13 cellular contexts compared by ENCODE assay signal in genomic region chr2:66888791-66889631, GRCh38.
A peak's percentile ranks its signal among the peaks of the same experiment; 100 is the strongest.
DNase-seq lines count a peak whose midpoint lies in the region; ATAC-seq and TF ChIP-seq lines count a peak whose summit lies in the region.
"Had no signal": no experiment of that assay in that cellular context is flagged by ENCODE, and none has a peak within 500 bp of the region (broad histone marks: within the 10 kb centered on the region; RNA-seq: fewer than 3 reads in every experiment).

No MANE protein-coding gene starts in this region.

- no peaks in the 10 kb centered on the region for H3K9me3 Mint-ChIP-seq in Calu3 (ENCODE audit: low read depth, unreplicated experiment)

- no peak overlapping the region for H3K27ac Mint-ChIP-seq in Calu3 (ENCODE audit: unreplicated experiment)
- H3K27ac Mint-ChIP-seq: effector memory CD8-positive, alpha-beta T cell had no signal

- no peak overlapping the region for H3K27ac ChIP-seq in foreskin keratinocyte

- no peaks in the 10 kb centered on the region for H3K4me1 Mint-ChIP-seq in Calu3 (ENCODE audit: low read depth, unreplicated experiment)

- BruUV-seq in Calu3 (replicated peaks; lab: Mats Ljungman, UMichigan), result no TSS peak

- peak; percentile 58 for DNase-seq in ELR (ENCODE audit: low read depth)
- DNase-seq in SK-MEL-5 (ENCODE audit: low read depth, low spot score), result peak; percentile 100
- peak; percentile 71 to 85 for DNase-seq in foreskin keratinocyte
- DNase-seq in sciatic nerve (ENCODE audit: low spot score), result no peak
- DNase-seq in Calu3, result no peak
- DNase-seq in NCI-H2196 treated with DMSO at 0.1 percent for 48 hours (lab: John Stamatoyannopoulos, UW; ENCODE audit: unreplicated experiment), result no peak
- DNase-seq in activated naive CD4-positive, alpha-beta T cell (lab: John Stamatoyannopoulos, UW), result no peak
- DNase-seq: activated CD4-positive, CD25-positive, alpha-beta regulatory T cell; activated gamma-delta T cell; effector memory CD8-positive, alpha-beta T cell; NCI-H187 treated with DMSO at 0.1 percent for 48 hours had no signal

- H3K27me3 Mint-ChIP-seq in Calu3 (ENCODE audit: unreplicated experiment), result no peaks in the 10 kb centered on the region
- H3K27me3 Mint-ChIP-seq: effector memory CD8-positive, alpha-beta T cell had no signal

- H3K4me3 Mint-ChIP-seq in Calu3 (ENCODE audit: low read depth, unreplicated experiment), result no peak overlapping the region
- H3K4me3 Mint-ChIP-seq: effector memory CD8-positive, alpha-beta T cell had no signal

- ATAC-seq in foreskin keratinocyte (peak; percentile 26), sciatic nerve (peak; percentile 89), GM19035 (IDR thresholded peaks at IDR 0.05; ENCODE audit: unreplicated experiment) (no peak)
- ATAC-seq: effector memory CD8-positive, alpha-beta T cell; left lobe of liver had no signal

- H3K36me3 Mint-ChIP-seq in Calu3 (ENCODE audit: insufficient read depth, unreplicated experiment), result no peaks in the 10 kb centered on the region

- H3K4me1 ChIP-seq in foreskin keratinocyte, result peaks cover 6% of the 10 kb centered on the region

- intact Hi-C loops in sciatic nerve (cut with DNase I), result no loop called here
- intact Hi-C loops in Calu3 (cut with micrococcal nuclease; ENCODE audit: unreplicated experiment), result no loop called here

- CTCF ChIA-PET in Calu3 (lab: Charles Lee), result no interaction called here

- in situ Hi-C loops in SK-MEL-5 (cut with HindIII; ENCODE audit: low pct_unique_long_range_greater_than_20kb, low sequenced_read_pairs), result no loop called here

- TF ChIP-seq CTCF in foreskin keratinocyte (conservative IDR thresholded peaks at IDR 0.05) (no peak), Calu3 (IDR thresholded peaks at IDR 0.05; ENCODE audit: unreplicated experiment) (no peak)

- H3K27me3 ChIP-seq in foreskin keratinocyte, result no peaks in the 10 kb centered on the region

Comparison
In these comparisons a context has a peak if more than half of its experiments do, and no peak if none do; other contexts are left out.
1. DNase-seq: peak in ELR (single experiment), SK-MEL-5 (single experiment) and foreskin keratinocyte (2 of 2); none in sciatic nerve (single experiment), Calu3 (single experiment), NCI-H2196 treated with DMSO at 0.1 percent for 48 hours (single experiment) and activated naive CD4-positive, alpha-beta T cell (0 of 4).